1 cellular context compared by ENCODE assay signal in genomic region chr2:223815884-223816570, GRCh38.
TF ChIP-seq lines count a peak whose summit lies in the region.

No MANE protein-coding gene starts in this region.

TF ChIP-seq in IMR-90, 13 proteins besides CTCF, POLR2A, EP300 and RAD21:
- TF ChIP-seq FOS (IDR thresholded peaks at IDR 0.05; ENCODE audit: low read depth, low read length) (no peak), USF2 (IDR thresholded peaks at IDR 0.05; ENCODE audit: low read depth, low read length) (no peak), RFX5 (IDR thresholded peaks at IDR 0.05; ENCODE audit: low read depth, low read length) (no peak), CHD1 (IDR thresholded peaks at IDR 0.05; ENCODE audit: low read depth, low read length) (no peak), MAZ (IDR thresholded peaks at IDR 0.05; ENCODE audit: borderline replicate concordance, low read depth, low read length) (no peak), MAFK (IDR thresholded peaks at IDR 0.05; ENCODE audit: low read depth, low read length) (no peak), CEBPB (IDR thresholded peaks at IDR 0.05; ENCODE audit: low read depth, low read length) (no peak), NFE2L2 (IDR thresholded peaks at IDR 0.05; ENCODE audit: low read depth, low read length) (no peak), BHLHE40 (IDR thresholded peaks at IDR 0.05; ENCODE audit: low read depth, low read length) (no peak), ELK1 (IDR thresholded peaks at IDR 0.05; ENCODE audit: borderline replicate concordance, low read depth, low read length) (no peak), MXI1 (IDR thresholded peaks at IDR 0.05; ENCODE audit: borderline replicate concordance, low read depth, low read length) (no peak), RCOR1 (IDR thresholded peaks at IDR 0.05; ENCODE audit: insufficient replicate concordance, low read length) (no peak), SMC3 (IDR thresholded peaks at IDR 0.05; ENCODE audit: low read depth, low read length) (no peak)
